In the genomic region with DNA sequence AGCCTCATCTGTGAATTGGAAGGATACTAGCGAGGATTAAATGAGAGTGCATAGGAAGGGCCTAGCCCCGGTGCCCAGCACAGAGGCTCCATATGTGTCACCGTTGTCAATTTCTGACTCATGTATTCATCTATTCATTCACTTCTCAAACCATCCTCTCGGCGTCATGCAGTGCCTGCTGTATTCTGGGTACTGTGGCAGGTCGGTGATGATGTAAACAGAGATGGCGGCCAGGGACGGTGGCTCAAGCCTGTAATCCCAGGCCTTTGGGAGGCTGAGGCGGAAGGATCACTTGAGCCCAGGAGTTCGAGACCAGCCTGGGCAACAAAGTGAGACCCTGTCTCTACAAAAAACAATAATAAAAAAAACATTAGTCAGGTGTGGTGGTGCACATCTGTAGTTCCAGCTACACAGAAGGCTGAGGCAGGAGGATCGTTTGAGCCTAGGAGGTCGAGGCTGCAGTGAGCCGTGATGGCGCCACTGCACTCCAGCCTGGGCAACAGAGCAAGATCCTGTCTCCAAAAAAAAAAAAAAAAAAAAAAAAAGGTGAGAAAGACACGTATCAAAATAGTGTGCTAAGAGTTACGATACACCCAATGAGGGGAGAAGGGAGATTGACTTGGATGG, we compare ENCODE assay signal across 10 cellular contexts. TPM values are rescaled to one million over a fixed set of nuclear protein-coding genes. Genes with fewer than 3 reads are reported as not detected.
DNase-seq lines count a peak whose midpoint lies in the region; ATAC-seq, FAIRE-seq and TF ChIP-seq lines count a peak whose summit lies in the region.
"Had no signal": no experiment of that assay in that cellular context is flagged by ENCODE, and none has a peak within 500 bp of the region (broad histone marks: within the 10 kb centered on the region; RNA-seq: fewer than 3 reads in every experiment).

No MANE protein-coding gene starts in this region.

- CTCF ChIA-PET in HEK293T (lab: Yijun Ruan, JAX): interaction anchor here (0.6 to 7.6 kb wide), 19 partner anchors 11 to 355 kb away, joined by 3 to 80 read pairs (median 6); a partner anchor contains a TSS

- H3K27me3 ChIP-seq in smooth muscle cell (ENCODE audit: low read depth): peaks cover 71% of the 10 kb centered on the region

- no peak overlapping the region for H3K27ac ChIP-seq in smooth muscle cell (ENCODE audit: low read depth)
- H3K27ac ChIP-seq: tibial artery had no signal

- peaks cover 31% of the 10 kb centered on the region for H3K27me3 Mint-ChIP-seq in activated T-cell treated with anti-CD3 and anti-CD28 coated beads, Interleukin-2, amount 50 U/mL, for 72 hours (ENCODE audit: low read depth)

- H3K36me3 ChIP-seq in smooth muscle cell (ENCODE audit: low read depth): no peaks in the 10 kb centered on the region
- H3K36me3 ChIP-seq: tibial artery had no signal

- no peaks in the 10 kb centered on the region for H4K20me1 ChIP-seq in smooth muscle cell (ENCODE audit: low read depth)

- no peak overlapping the region for H2AFZ ChIP-seq in smooth muscle cell (ENCODE audit: low read depth)

- no peaks in the 10 kb centered on the region for H3K9me3 ChIP-seq in smooth muscle cell (replicated peaks; ENCODE audit: low read depth)
- H3K9me3 ChIP-seq: tibial artery had no signal

- H3K4me3 Mint-ChIP-seq in activated T-cell treated with anti-CD3 and anti-CD28 coated beads, Interleukin-2, amount 50 U/mL, for 72 hours: peak overlapping the region; percentile 87 to 93

- H3K27ac Mint-ChIP-seq in activated T-cell treated with anti-CD3 and anti-CD28 coated beads, Interleukin-2, amount 50 U/mL, for 72 hours: peak overlapping the region; percentile 86

- DNase-seq in HK-2 (ENCODE audit: unreplicated experiment) (peak; percentile 57), smooth muscle cell (lab: John Stamatoyannopoulos, UW; ENCODE audit: unreplicated experiment) (no peak), GM12891 (ENCODE audit: insufficient read length, low spot score) (no peak), HEK293T (ENCODE audit: extremely low spot score) (no peak)
- DNase-seq in activated T-cell treated with anti-CD3 and anti-CD28 coated beads, Interleukin-2, amount 50 U/mL, for 72 hours: peak; percentile 69 to 75
- DNase-seq in central memory CD4-positive, alpha-beta T cell: no peak

- no peaks in the 10 kb centered on the region for H3K36me3 Mint-ChIP-seq in activated T-cell treated with anti-CD3 and anti-CD28 coated beads, Interleukin-2, amount 50 U/mL, for 72 hours (ENCODE audit: insufficient read depth in 2 of 2)

- FAIRE-seq in GM12891 (lab: Jason Lieb, UNC): no peak

- peaks cover 35% of the 10 kb centered on the region for H3K4me1 Mint-ChIP-seq in activated T-cell treated with anti-CD3 and anti-CD28 coated beads, Interleukin-2, amount 50 U/mL, for 72 hours (ENCODE audit: low read depth)

- H3K4me1 ChIP-seq in smooth muscle cell (ENCODE audit: low read depth): peaks cover 6% of the 10 kb centered on the region

- 65% methylated on average over 16 of the region's 16 CpGs for WGBS in smooth muscle cell (ENCODE audit: low lambda C conversion rate)

- H3K9me3 Mint-ChIP-seq in activated T-cell treated with anti-CD3 and anti-CD28 coated beads, Interleukin-2, amount 50 U/mL, for 72 hours: no peaks in the 10 kb centered on the region

- POLR2A ChIA-PET in HEK293T (lab: Yijun Ruan, JAX): interaction anchor here (1.2 kb wide), 1 partner anchor 133 kb away, joined by 5 read pairs; no protein-coding TSS in a partner anchor

- no peak for TF ChIP-seq CTCF in smooth muscle cell (IDR thresholded peaks at IDR 0.05; ENCODE audit: borderline replicate concordance, insufficient read depth, poor library complexity, severe bottlenecking)

- TF ChIP-seq POLR2A in GM12891 (IDR thresholded peaks at IDR 0.05; ENCODE audit: low read depth, low read length): no peak

- H3K9ac ChIP-seq in smooth muscle cell (ENCODE audit: low read depth): no peak overlapping the region

- no peak overlapping the region for H3K4me3 ChIP-seq in smooth muscle cell
- H3K4me3 ChIP-seq: tibial artery had no signal

- H3F3A ChIP-seq in smooth muscle cell (ENCODE audit: low read depth): peaks cover 3% of the 10 kb centered on the region

- H3K4me2 ChIP-seq in smooth muscle cell: peak overlapping the region; percentile 55

- ATAC-seq in GM19455 (IDR thresholded peaks at IDR 0.05; ENCODE audit: unreplicated experiment): peak; percentile 39
- peak; percentile 83 to 88 for ATAC-seq in activated T-cell treated with anti-CD3 and anti-CD28 coated beads, Interleukin-2, amount 50 U/mL, for 72 hours (replicated peaks in 1 of 2)
- ATAC-seq in HG02759 (IDR thresholded peaks at IDR 0.05; ENCODE audit: unreplicated experiment): no peak

- no peaks in the 10 kb centered on the region for H3K79me2 ChIP-seq in smooth muscle cell (ENCODE audit: low read depth)

TF ChIP-seq in GM12891, 5 proteins besides CTCF, POLR2A, EP300 and RAD21:
- TF ChIP-seq SPI1 (IDR thresholded peaks at IDR 0.05; ENCODE audit: low read depth, low read length): no peak

TF ChIP-seq in HEK293T, 16 proteins besides CTCF, POLR2A, EP300 and RAD21:
- TF ChIP-seq FOXM1 (IDR thresholded peaks at IDR 0.05; ENCODE audit: borderline replicate concordance): no peak
- TF ChIP-seq TARDBP (IDR thresholded peaks at IDR 0.05): no peak
- TF ChIP-seq FOXK2 (IDR thresholded peaks at IDR 0.05): no peak
- TF ChIP-seq L3MBTL2 (conservative IDR thresholded peaks at IDR 0.05): no peak
- TF ChIP-seq HDGF (IDR thresholded peaks at IDR 0.05; ENCODE audit: borderline replicate concordance): no peak
- no peak for TF ChIP-seq BHLHE40 (IDR thresholded peaks at IDR 0.05; ENCODE audit: borderline replicate concordance)
- no peak for TF ChIP-seq ARNT (IDR thresholded peaks at IDR 0.05)
- no peak for TF ChIP-seq CTBP1 (IDR thresholded peaks at IDR 0.05; ENCODE audit: borderline replicate concordance)
- TF ChIP-seq NFRKB (IDR thresholded peaks at IDR 0.05): no peak
- TF ChIP-seq SP1 (IDR thresholded peaks at IDR 0.05): no peak
- TF ChIP-seq LEF1 (IDR thresholded peaks at IDR 0.05; ENCODE audit: borderline replicate concordance): no peak
- TF ChIP-seq, protein P1, sequence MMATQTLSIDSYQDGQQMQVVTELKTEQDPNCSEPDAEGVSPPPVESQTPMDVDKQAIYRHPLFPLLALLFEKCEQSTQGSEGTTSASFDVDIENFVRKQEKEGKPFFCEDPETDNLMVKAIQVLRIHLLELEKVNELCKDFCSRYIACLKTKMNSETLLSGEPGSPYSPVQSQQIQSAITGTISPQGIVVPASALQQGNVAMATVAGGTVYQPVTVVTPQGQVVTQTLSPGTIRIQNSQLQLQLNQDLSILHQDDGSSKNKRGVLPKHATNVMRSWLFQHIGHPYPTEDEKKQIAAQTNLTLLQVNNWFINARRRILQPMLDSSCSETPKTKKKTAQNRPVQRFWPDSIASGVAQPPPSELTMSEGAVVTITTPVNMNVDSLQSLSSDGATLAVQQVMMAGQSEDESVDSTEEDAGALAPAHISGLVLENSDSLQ (IDR thresholded peaks at IDR 0.05): no peak
TF ChIP-seq in HEK293T: peak in this region for 0.

RNA-seq across cellular contexts. Expression of a gene that starts 4.3 kb away (rescaled TPM):
- total RNA-seq in activated T-cell treated with anti-CD3 and anti-CD28 coated beads, Interleukin-2, amount 50 U/mL, for 72 hours: not detected
- total RNA-seq in smooth muscle cell: 1.7 TPM in 1 of 2 replicates, not detected in the other
- polyA plus RNA-seq in smooth muscle cell: not detected in 2 replicates
- polyA plus RNA-seq in GM12891 (2012; ENCODE audit: low read depth, missing spikeins): not detected
- total RNA-seq: myocyte had no signal

RNA-seq across cellular contexts. Expression of a gene that starts 14.5 kb away (rescaled TPM):
- 10 to 100 TPM; 63.5 to 65.1 TPM for total RNA-seq in activated T-cell treated with anti-CD3 and anti-CD28 coated beads, Interleukin-2, amount 50 U/mL, for 72 hours
- total RNA-seq in smooth muscle cell: 33.7 and 37.5 TPM in 2 replicates
- 53.3 and 61.8 TPM in 2 replicates for polyA plus RNA-seq in smooth muscle cell
- polyA plus RNA-seq in GM12891 (2012; ENCODE audit: low read depth, missing spikeins): 28.1 TPM

RNA-seq across cellular contexts. Expression of a gene that starts 14.8 kb away (rescaled TPM):
- total RNA-seq in activated T-cell treated with anti-CD3 and anti-CD28 coated beads, Interleukin-2, amount 50 U/mL, for 72 hours: not detected
- total RNA-seq in smooth muscle cell: not detected in 2 replicates
- polyA plus RNA-seq in smooth muscle cell: 0.19 and 0.25 TPM in 2 replicates
- 0.05 TPM for polyA plus RNA-seq in GM12891 (2012; ENCODE audit: low read depth, missing spikeins)

RNA-seq across cellular contexts. Expression of a gene that starts 42.7 kb away (rescaled TPM):
- 1 to 10 TPM; 1.4 to 1.5 TPM for total RNA-seq in activated T-cell treated with anti-CD3 and anti-CD28 coated beads, Interleukin-2, amount 50 U/mL, for 72 hours
- total RNA-seq in smooth muscle cell: 1.1 TPM in 1 of 2 replicates, not detected in the other
- 0.41 and 0.69 TPM in 2 replicates for polyA plus RNA-seq in smooth muscle cell
- polyA plus RNA-seq in GM12891 (2012; ENCODE audit: low read depth, missing spikeins): 0.53 TPM

RNA-seq across cellular contexts. Expression of a gene that starts 45.8 kb away (rescaled TPM):
- total RNA-seq in activated T-cell treated with anti-CD3 and anti-CD28 coated beads, Interleukin-2, amount 50 U/mL, for 72 hours: under 1 TPM; 0.41 to 0.67 TPM
- not detected in 2 replicates for total RNA-seq in smooth muscle cell
- 0.23 and 1.3 TPM in 2 replicates for polyA plus RNA-seq in smooth muscle cell
- not detected for polyA plus RNA-seq in GM12891 (2012; ENCODE audit: low read depth, missing spikeins)

Comparison
In these comparisons a context has a peak if more than half of its experiments do, and no peak if none do; other contexts are left out.
1. DNase-seq: peak in HK-2 (single experiment) and activated T-cell treated with anti-CD3 and anti-CD28 coated beads, Interleukin-2, amount 50 U/mL, for 72 hours (2 of 2); none in smooth muscle cell (single experiment), GM12891 (single experiment), central memory CD4-positive, alpha-beta T cell (single experiment) and HEK293T (single experiment).